Comparison of ENCODE assay signal across 19 cellular contexts in the genomic region with DNA sequence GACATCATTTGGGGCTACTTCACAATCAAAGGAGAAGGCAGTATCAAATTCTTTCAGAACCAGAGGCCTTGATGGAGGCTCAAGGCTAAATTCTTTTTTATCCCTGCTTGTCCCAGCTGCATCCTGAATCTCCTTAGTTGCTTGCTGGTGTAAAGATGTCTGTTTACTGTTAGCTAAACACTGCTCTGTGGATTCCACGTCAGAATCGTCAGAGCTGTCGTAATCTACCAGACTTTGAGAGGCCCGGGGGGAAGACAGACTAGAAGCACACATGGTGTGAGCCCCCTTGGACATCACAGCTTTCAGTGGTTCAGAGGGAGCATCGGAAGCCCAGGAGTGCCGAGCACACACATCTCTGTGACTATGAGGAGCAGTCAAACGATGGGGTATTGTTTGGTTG. TPM values are rescaled to one million over a fixed set of nuclear protein-coding genes. Genes with fewer than 3 reads are reported as not detected.
"Had no signal": no experiment of that assay in that cellular context is flagged by ENCODE, and none has a peak within 500 bp of the region (broad histone marks: within the 10 kb centered on the region; RNA-seq: fewer than 3 reads in every experiment).

No MANE protein-coding gene starts in this region.

- DNase-seq: activated CD4-positive, alpha-beta T cell treated with anti-CD3 and anti-CD28 coated beads for 48 hours; effector CD8-positive, alpha-beta T cell; left ventricle myocardium superior; mesendoderm; pancreas; stimulated activated CD4-positive, alpha-beta T cell treated with anti-CD3 and anti-CD28 coated beads, Interleukin-4, amount 100 ng/mL, for 1 hour; stimulated activated CD8-positive, alpha-beta memory T cell treated with anti-CD3 and anti-CD28 coated beads, Interleukin-4, amount 100 ng/mL, for 48 hours; stimulated activated naive CD8-positive, alpha-beta T cell treated with anti-CD3 and anti-CD28 coated beads, Interleukin-15, Interleukin-2, amounts not matched to agents 100 U/mL and 50 U/mL, for 24 hours; SW 1271; testis had no signal

- H3K27ac ChIP-seq: cardiac muscle cell, coronary artery, gastroesophageal sphincter, pancreas, SJSA1, testis, VCaP had no signal

- H3K4me1 ChIP-seq: gastroesophageal sphincter, pancreas, SJSA1, testis had no signal

- H3K9me3 ChIP-seq: gastroesophageal sphincter, pancreas, SJSA1, testis had no signal

- H3K27me3 ChIP-seq: cardiac muscle cell, gastroesophageal sphincter, pancreas, SJSA1, testis had no signal

- H3K36me3 ChIP-seq: pancreas, SJSA1 had no signal

- ATAC-seq: gastroesophageal sphincter; left ventricle myocardium superior; pancreas; stimulated activated naive CD8-positive, alpha-beta T cell treated with anti-CD3 and anti-CD28 coated beads, Interleukin-15, Interleukin-2, amounts not matched to agents 100 U/mL and 50 U/mL, for 24 hours had no signal

- H3K4me3 ChIP-seq: cardiac muscle cell, coronary artery, gastroesophageal sphincter, pancreas, SJSA1, testis had no signal

RNA-seq across cellular contexts. Expression of a gene that starts 40.7 kb away (rescaled TPM):
- total RNA-seq: astrocyte, cardiac muscle cell, fibroblast of lung, kidney epithelial cell, left ventricle myocardium superior, SJSA1, ureter had no signal
- polyA plus RNA-seq: cardiac muscle cell, fibroblast of lung had no signal
